ENCODE assay signal across 8 cellular contexts in genomic region chr17:63827002-63827800, GRCh38. TPM values are rescaled to one million over a fixed set of nuclear protein-coding genes. Genes with fewer than 3 reads are reported as not detected.
DNase-seq lines count a peak whose midpoint lies in the region; ATAC-seq and TF ChIP-seq lines count a peak whose summit lies in the region.

Gene FTSJ3, minus strand, starts transcription at chr17:63827663. Its CDS starts 761 bp downstream, at chr17:63826902.
Gene PSMC5, plus strand, starts transcription at chr17:63827431. Its CDS starts 60 bp downstream, at chr17:63827491.

- peaks cover 5% of the 10 kb centered on the region for H3K4me1 ChIP-seq in prostate gland (replicated peaks)
- H3K4me1 ChIP-seq in urinary bladder (ENCODE audit: insufficient read depth), result no peaks in the 10 kb centered on the region

- peak; percentile 62 for TF ChIP-seq POLR2A in prostate gland (IDR thresholded peaks at IDR 0.05)

- intact Hi-C loops in T-helper 1 cell treated with Interleukin-12 subunit alpha and Interleukin-12 subunit beta and Interleukin-4 antibody, amounts not matched to agents 30 ng/mL and 1 ng/mL, for 36 hours (cut with micrococcal nuclease), result loop anchor here (1.0 to 5.0 kb wide), 11 partner anchors 8 to 678 kb away; partner anchors contain the start of genes CCDC47, DCAF7, MAP3K3 and STRADA
- intact Hi-C loops in left ventricle myocardium superior (cut with micrococcal nuclease), result no loop called here
- intact Hi-C loops in prostate gland (cut with DNase I), result loop anchor here (5.0 kb wide), 1 partner anchor 55 kb away; the partner anchor contains the start of genes CCDC47 and DDX42

- H3K4me3 ChIP-seq in prostate gland (peak within 1 kb of the TSS; percentile 60 to 73), urinary bladder (ENCODE audit: low read depth, low read length) (peak within 1 kb of the TSS; percentile 70)

- H3K27ac ChIP-seq in prostate gland (peak within 1 kb of the TSS; percentile 89 to 90), urinary bladder (ENCODE audit: low read depth) (peak within 1 kb of the TSS; percentile 70)

- H3K9me3 ChIP-seq in prostate gland, result no peaks in the 10 kb centered on the region

- under 1% methylated on average over 58 of the region's 58 CpGs for WGBS in prostate gland
- WGBS in urinary bladder, result under 1% methylated on average over 58 of the region's 58 CpGs

- in situ Hi-C loops in GM13977 (cut with MboI; ENCODE audit: low pct_unique_long_range_greater_than_20kb, low sequenced_read_pairs, unreplicated experiment), result loop anchor here (25.0 kb wide), 1 partner anchor 390 kb away; the partner anchor contains the start of gene CYB561

- TF ChIP-seq CTCF in GM13977 (IDR thresholded peaks at IDR 0.05; ENCODE audit: extremely low read depth, insufficient read depth, missing control alignments) (peak; percentile 77), prostate gland (IDR thresholded peaks at IDR 0.05) (peak in 3 of 4 experiments; percentile 27 to 62 (median 55))

- ATAC-seq in HG02884 (IDR thresholded peaks at IDR 0.05; ENCODE audit: unreplicated experiment) (peak; percentile 78), left ventricle myocardium superior (peak; percentile 95)

- H3K36me3 ChIP-seq in prostate gland (peaks cover 24 to 46% of the 10 kb centered on the region in 2 donors), urinary bladder (ENCODE audit: insufficient read depth) (no peaks in the 10 kb centered on the region)

- no peaks in the 10 kb centered on the region for H3K27me3 ChIP-seq in prostate gland (replicated peaks; ENCODE audit: insufficient read depth)

- DNase-seq in GM13977 (ENCODE audit: low spot score) (peak; percentile 91), NCI-H146 treated with DMSO at 0.1 percent for 48 hours (lab: John Stamatoyannopoulos, UW; ENCODE audit: unreplicated experiment) (peak; percentile 95), amniotic stem cell (lab: John Stamatoyannopoulos, UW) (peak; percentile 87), left ventricle myocardium superior (peak; percentile 96), prostate gland (ENCODE audit: low spot score) (peak; percentile 95)

RNA-seq across cellular contexts. Expression of gene FTSJ3, which starts in this region (rescaled TPM):
- 57.7 and 64.8 TPM in 2 replicates for total RNA-seq in T-helper 1 cell treated with Interleukin-12 subunit alpha and Interleukin-12 subunit beta and Interleukin-4 antibody, amounts not matched to agents 30 ng/mL and 1 ng/mL, for 36 hours
- total RNA-seq in left ventricle myocardium superior, result 35.9 TPM
- 10 to 100 TPM; 29.4 to 46.6 TPM for total RNA-seq in prostate gland
- 27.1 TPM for total RNA-seq in urinary bladder
- 38.0 TPM for polyA plus RNA-seq in urinary bladder

RNA-seq across cellular contexts. Expression of gene PSMC5, which starts in this region (rescaled TPM):
- total RNA-seq in T-helper 1 cell treated with Interleukin-12 subunit alpha and Interleukin-12 subunit beta and Interleukin-4 antibody, amounts not matched to agents 30 ng/mL and 1 ng/mL, for 36 hours, result 165 and 169 TPM in 2 replicates
- total RNA-seq in left ventricle myocardium superior (141 TPM), prostate gland (100 to 1,000 TPM in 1 of 2 donors, 10 to 100 TPM in 1; 94.0 to 109 TPM), urinary bladder (25.2 TPM)
- polyA plus RNA-seq in urinary bladder, result 183 TPM

Comparison
In these comparisons a context has a peak if more than half of its experiments do, and no peak if none do; other contexts are left out.
1. Peak in every context shown above with its lines: DNase-seq, ATAC-seq, H3K4me3 ChIP-seq and H3K27ac ChIP-seq.